20 cellular contexts compared by ENCODE assay signal in the genomic region with DNA sequence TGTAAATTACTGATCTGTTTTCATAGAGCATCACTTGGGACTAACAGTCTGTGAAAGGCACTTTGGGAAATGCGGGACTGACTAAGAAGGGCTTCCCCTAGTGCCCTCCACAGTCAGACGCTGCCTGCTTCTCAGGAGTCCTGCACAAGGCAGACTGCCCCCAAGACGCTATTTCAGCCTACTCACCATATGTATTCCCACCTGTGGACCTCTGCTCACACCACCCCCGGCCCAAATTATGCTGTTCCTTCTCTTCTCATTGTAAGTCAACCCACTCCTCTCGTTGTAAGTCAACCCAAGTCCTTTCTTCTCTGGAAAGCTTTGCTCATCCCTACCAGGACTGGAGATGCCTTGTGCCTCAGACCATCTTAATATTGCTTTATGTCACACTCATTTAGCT.
A peak's percentile ranks its signal among the peaks of the same experiment; 100 is the strongest.
DNase-seq lines count a peak whose midpoint lies in the region; ATAC-seq, FAIRE-seq and TF ChIP-seq lines count a peak whose summit lies in the region.
"Had no signal": no experiment of that assay in that cellular context is flagged by ENCODE, and none has a peak within 500 bp of the region (broad histone marks: within the 10 kb centered on the region; RNA-seq: fewer than 3 reads in every experiment).

No MANE protein-coding gene starts in this region.

- no peak overlapping the region for H4K8ac ChIP-seq in mesenchymal stem cell (ENCODE audit: low read length)

- no peak overlapping the region for H3K4me2 ChIP-seq in mesenchymal stem cell (ENCODE audit: low read length, poor library complexity, severe bottlenecking)
- H3K4me2 ChIP-seq: A549; BLaER1 treated with 17β-estradiol and CSF1 and Interleukin-3, amounts not matched to agents 10 nM and 100 nM had no signal

- H3K4ac ChIP-seq in mesenchymal stem cell (ENCODE audit: low read depth in 1 of 2, low read length in 2 of 2): no peak overlapping the region

- no peak overlapping the region for H2BK5ac ChIP-seq in mesenchymal stem cell (ENCODE audit: low read depth, low read length, poor library complexity, severe bottlenecking)

- DNase-seq in mesenchymal stem cell (no peak), urothelium cell line (ENCODE audit: low spot score) (no peak)
- DNase-seq: AML-193; Caco-2; Calu3; CD4-positive, alpha-beta T cell; CD8-positive, alpha-beta T cell; DMS79 treated with DMSO at 0.1 percent for 48 hours; GF-D8 had no signal

- no peak overlapping the region for H2AFZ ChIP-seq in mesenchymal stem cell (ENCODE audit: low read depth, low read length)

- H3K27ac ChIP-seq in HEK293 (ENCODE audit: extremely low read depth, low read depth, low read length): no peak overlapping the region
- H3K27ac ChIP-seq in mesenchymal stem cell (ENCODE audit: low read length, poor library complexity, severe bottlenecking): no peak overlapping the region
- H3K27ac ChIP-seq: 22Rv1; A549; BLaER1 treated with 17β-estradiol and CSF1 and Interleukin-3, amounts not matched to agents 10 nM and 100 nM; C4-2B had no signal

- POLR2A ChIA-PET in HEK293 (lab: Yijun Ruan, JAX): no interaction called here

- TF ChIP-seq CTCF in HEK293 (tag by site-specific recombination; IDR thresholded peaks at IDR 0.05): no peak

- H3K18ac ChIP-seq in mesenchymal stem cell (ENCODE audit: low read depth in 1 of 2, low read length in 2 of 2): peak overlapping the region in 1 of 2 experiments; percentile 70

- H3K4me1 ChIP-seq in HEK293 (ENCODE audit: control insufficient read depth, insufficient read depth, low read length) (no peaks in the 10 kb centered on the region; the same call in 1 of the 2 replicates), mesenchymal stem cell (ENCODE audit: control insufficient read depth, insufficient read depth, low read depth, low read length) (peaks cover 6% of the 10 kb centered on the region)
- H3K4me1 ChIP-seq: Caco-2 had no signal

- no peaks in the 10 kb centered on the region for H3K9me3 ChIP-seq in HEK293 (ENCODE audit: control insufficient read depth, insufficient read depth, low read depth, low read length)
- no peaks in the 10 kb centered on the region for H3K9me3 ChIP-seq in mesenchymal stem cell (ENCODE audit: control insufficient read depth, low read length)
- H3K9me3 ChIP-seq: A549, Caco-2 had no signal

- H4K91ac ChIP-seq in mesenchymal stem cell (ENCODE audit: low read length): peak overlapping the region; percentile 5

- no peak overlapping the region for H3K14ac ChIP-seq in mesenchymal stem cell (ENCODE audit: low read length in 2 of 2)

- 97% methylated on average over 5 of the region's 5 CpGs for WGBS in mesenchymal stem cell

- peak overlapping the region in 1 of 2 experiments; percentile 9 for H2BK12ac ChIP-seq in mesenchymal stem cell (ENCODE audit: low read length in 2 of 2)

- H3K4me3 ChIP-seq in HEK293 (ENCODE audit: low read depth, low read length): no peak overlapping the region
- H3K4me3 ChIP-seq in mesenchymal stem cell (ENCODE audit: insufficient read depth in 1 of 2, low read depth in 1 of 2, low read length in 2 of 2): no peak overlapping the region
- H3K4me3 ChIP-seq: A549; BLaER1 treated with 17β-estradiol and CSF1 and Interleukin-3, amounts not matched to agents 10 nM and 100 nM had no signal

- H2BK15ac ChIP-seq in mesenchymal stem cell (ENCODE audit: low read depth, poor library complexity, severe bottlenecking): no peak overlapping the region

- no peak overlapping the region for H3K9ac ChIP-seq in mesenchymal stem cell (ENCODE audit: low read length)
- H3K9ac ChIP-seq: BLaER1 treated with 17β-estradiol and CSF1 and Interleukin-3, amounts not matched to agents 10 nM and 100 nM had no signal

- no peak overlapping the region for H2AK5ac ChIP-seq in mesenchymal stem cell (ENCODE audit: low read length, severe bottlenecking)

- no peak overlapping the region for H2BK120ac ChIP-seq in mesenchymal stem cell (ENCODE audit: low read depth, low read length)

- H3K79me1 ChIP-seq in mesenchymal stem cell (replicated peaks; ENCODE audit: low read length, poor library complexity, severe bottlenecking): peaks cover 1% of the 10 kb centered on the region

- CTCF ChIA-PET in HEK293 (lab: Yijun Ruan, JAX): no interaction called here

- H3K27me3 ChIP-seq in mesenchymal stem cell (ENCODE audit: control insufficient read depth in 1 of 2, insufficient read depth in 1 of 2, low read length in 2 of 2): no peaks in the 10 kb centered on the region
- H3K27me3 ChIP-seq: BLaER1 treated with 17β-estradiol and CSF1 and Interleukin-3, amounts not matched to agents 10 nM and 100 nM had no signal

- H3K23ac ChIP-seq in mesenchymal stem cell (ENCODE audit: low read length in 2 of 2): no peak overlapping the region

- H3K36me3 ChIP-seq in HEK293 (ENCODE audit: control insufficient read depth in 2 of 2, insufficient read depth in 1 of 2, low read length in 2 of 2) (no peaks in the 10 kb centered on the region), mesenchymal stem cell (ENCODE audit: control insufficient read depth in 1 of 2, insufficient read depth in 2 of 2, low read depth in 1 of 2, low read length in 2 of 2) (peaks cover 0 to 14% of the 10 kb centered on the region in 2 experiments)
- H3K36me3 ChIP-seq: BLaER1 treated with 17β-estradiol and CSF1 and Interleukin-3, amounts not matched to agents 10 nM and 100 nM had no signal

- no peak for ATAC-seq in GM19395 (IDR thresholded peaks at IDR 0.05; ENCODE audit: unreplicated experiment)
- no peak for ATAC-seq in HG02852 (IDR thresholded peaks at IDR 0.05; ENCODE audit: unreplicated experiment)
- ATAC-seq: A549; CD8-positive, alpha-beta T cell had no signal

- peak; percentile 59 for FAIRE-seq in urothelium cell line (lab: Jason Lieb, UNC)
- FAIRE-seq: A549, D721Med, G401.6, GM12891, GM19239 had no signal

TF ChIP-seq in HEK293, 187 proteins besides CTCF, POLR2A, EP300 and RAD21:
- no peak for TF ChIP-seq ZBTB8A (tag by site-specific recombination; IDR thresholded peaks at IDR 0.05)
- peak; percentile 76 for TF ChIP-seq EGR2 (tag by site-specific recombination; IDR thresholded peaks at IDR 0.05; ENCODE audit: low read depth)
- TF ChIP-seq ZFHX2 (tag by site-specific recombination; conservative IDR thresholded peaks at IDR 0.05): peak; percentile 34; the same call in 1 of the 2 replicates
